8 cellular contexts compared by ENCODE assay signal in the genomic region with DNA sequence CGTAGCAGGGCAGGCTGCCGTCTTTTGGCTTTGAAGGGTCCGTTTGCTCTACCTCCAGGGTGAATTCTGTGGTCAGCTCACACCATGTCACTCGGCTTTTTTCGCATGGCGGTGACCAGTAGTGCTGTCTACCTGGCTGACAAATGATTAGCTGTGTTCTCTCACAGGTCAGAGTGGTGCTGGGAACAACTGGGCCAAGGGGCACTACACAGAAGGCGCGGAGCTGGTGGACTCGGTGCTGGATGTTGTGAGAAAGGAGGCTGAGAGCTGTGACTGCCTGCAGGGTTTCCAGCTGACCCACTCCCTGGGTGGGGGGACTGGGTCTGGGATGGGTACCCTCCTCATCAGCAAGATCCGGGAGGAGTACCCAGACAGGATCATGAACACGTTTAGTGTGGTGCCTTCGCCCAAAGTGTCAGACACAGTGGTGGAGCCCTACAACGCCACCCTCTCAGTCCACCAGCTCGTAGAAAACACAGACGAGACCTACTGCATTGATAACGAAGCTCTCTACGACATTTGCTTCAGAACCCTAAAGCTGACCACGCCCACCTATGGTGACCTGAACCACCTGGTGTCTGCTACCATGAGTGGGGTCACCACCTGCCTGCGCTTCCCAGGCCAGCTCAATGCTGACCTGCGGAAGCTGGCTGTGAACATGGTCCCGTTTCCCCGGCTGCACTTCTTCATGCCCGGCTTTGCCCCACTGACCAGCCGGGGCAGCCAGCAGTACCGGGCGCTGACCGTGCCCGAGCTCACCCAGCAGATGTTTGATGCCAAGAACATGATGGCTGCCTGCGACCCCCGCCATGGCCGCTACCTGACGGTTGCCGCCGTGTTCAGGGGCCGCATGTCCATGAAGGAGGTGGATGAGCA. TPM values are rescaled to one million over a fixed set of nuclear protein-coding genes. Genes with fewer than 3 reads are reported as not detected.
DNase-seq lines count a peak whose midpoint lies in the region; ATAC-seq and TF ChIP-seq lines count a peak whose summit lies in the region.

No MANE protein-coding gene starts in this region.

- TF ChIP-seq EP300 in upper lobe of left lung (IDR thresholded peaks at IDR 0.05), result no peak

- peaks cover 5% of the 10 kb centered on the region for H3K27me3 Mint-ChIP-seq in activated naive CD4-positive, alpha-beta T cell treated with anti-CD3 and anti-CD28 coated beads, Interleukin-2, amount 10 ng/mL, durations not matched to agents 7 days and 5 days

- H3K9me3 ChIP-seq in body of pancreas (no peaks in the 10 kb centered on the region), mesenchymal stem cell (ENCODE audit: control insufficient read depth, low read length) (no peaks in the 10 kb centered on the region), upper lobe of left lung (no peaks in the 10 kb centered on the region)

- H4K91ac ChIP-seq in mesenchymal stem cell (ENCODE audit: low read length), result peak overlapping the region; percentile 54

- peaks cover 23% of the 10 kb centered on the region for H3K36me3 Mint-ChIP-seq in activated naive CD4-positive, alpha-beta T cell treated with anti-CD3 and anti-CD28 coated beads, Interleukin-2, amount 10 ng/mL, durations not matched to agents 7 days and 5 days

- no peak overlapping the region for H2BK120ac ChIP-seq in mesenchymal stem cell (ENCODE audit: low read depth, low read length)

- H2AFZ ChIP-seq in mesenchymal stem cell (ENCODE audit: low read depth, low read length), result no peak overlapping the region

- H4K8ac ChIP-seq in mesenchymal stem cell (ENCODE audit: low read length), result no peak overlapping the region

- no peak overlapping the region for H3K18ac ChIP-seq in mesenchymal stem cell (ENCODE audit: low read depth in 1 of 2, low read length in 2 of 2)

- peak overlapping the region; percentile 72 for H3K4me2 ChIP-seq in mesenchymal stem cell (ENCODE audit: low read length, poor library complexity, severe bottlenecking)

- H3K4me1 ChIP-seq in body of pancreas, result peaks cover 46% of the 10 kb centered on the region
- peaks cover 53% of the 10 kb centered on the region for H3K4me1 ChIP-seq in mesenchymal stem cell (ENCODE audit: control insufficient read depth, insufficient read depth, low read depth, low read length)
- H3K4me1 ChIP-seq in upper lobe of left lung, result peaks cover 24 to 64% (median 36%) of the 10 kb centered on the region in 4 donors

- H3K4me3 ChIP-seq in body of pancreas (peak overlapping the region; percentile 71 to 73), mesenchymal stem cell (ENCODE audit: insufficient read depth in 1 of 2, low read depth in 1 of 2, low read length in 2 of 2) (peak overlapping the region; percentile 39 to 84), upper lobe of left lung (peak overlapping the region; percentile 78 to 95 (median 89))

- H3K27ac ChIP-seq in body of pancreas (peak overlapping the region; percentile 87 to 97 (median 92)), mesenchymal stem cell (ENCODE audit: low read length, poor library complexity, severe bottlenecking) (no peak overlapping the region), upper lobe of left lung (peak overlapping the region; percentile 83 to 99 (median 93))

- H3K14ac ChIP-seq in mesenchymal stem cell (ENCODE audit: low read length in 2 of 2), result no peak overlapping the region

- H3K9ac ChIP-seq in mesenchymal stem cell (ENCODE audit: low read length), result peak overlapping the region; percentile 89

- H3K9me3 Mint-ChIP-seq in activated naive CD4-positive, alpha-beta T cell treated with anti-CD3 and anti-CD28 coated beads, Interleukin-2, amount 10 ng/mL, durations not matched to agents 7 days and 5 days, result no peaks in the 10 kb centered on the region

- WGBS in body of pancreas, 2 donors, result 36 to 70% methylated on average over 8 to 35 of the region's 35 CpGs
- 81% methylated on average over 35 of the region's 35 CpGs for WGBS in mesenchymal stem cell
- WGBS in upper lobe of left lung, 2 donors, result 82 to 86% methylated on average over 27 to 35 of the region's 35 CpGs

- peak overlapping the region in 1 of 2 experiments; percentile 29 for H2BK12ac ChIP-seq in mesenchymal stem cell (ENCODE audit: low read length in 2 of 2)

- no peak overlapping the region for H2AK5ac ChIP-seq in mesenchymal stem cell (ENCODE audit: low read length, severe bottlenecking)

- H3K4me1 Mint-ChIP-seq in activated naive CD4-positive, alpha-beta T cell treated with anti-CD3 and anti-CD28 coated beads, Interleukin-2, amount 10 ng/mL, durations not matched to agents 7 days and 5 days, result peaks cover 35% of the 10 kb centered on the region

- H3K27me3 ChIP-seq in body of pancreas, result no peaks in the 10 kb centered on the region
- peaks cover 0 to 12% of the 10 kb centered on the region in 2 experiments for H3K27me3 ChIP-seq in mesenchymal stem cell (ENCODE audit: control insufficient read depth in 1 of 2, insufficient read depth in 1 of 2, low read length in 2 of 2)
- no peaks in the 10 kb centered on the region for H3K27me3 ChIP-seq in upper lobe of left lung

- ATAC-seq in body of pancreas (no peak), upper lobe of left lung (ENCODE audit: low FRiP score in 2 of 2) (no peak)

- TF ChIP-seq CTCF in body of pancreas (IDR thresholded peaks at IDR 0.05), result no peak
- no peak for TF ChIP-seq CTCF in upper lobe of left lung (IDR thresholded peaks at IDR 0.05)

- no peak for DNase-seq in activated naive CD4-positive, alpha-beta T cell treated with anti-CD3 and anti-CD28 coated beads, Interleukin-2, amount 10 ng/mL, durations not matched to agents 7 days and 5 days
- no peak for DNase-seq in activated naive CD4-positive, alpha-beta T cell treated with anti-CD3 and anti-CD28 coated beads, Interleukin-2, amount 50 U/mL, for 16 hours
- DNase-seq in body of pancreas (peak in 1 of 4 donors; percentile 39), mesenchymal stem cell (no peak), upper lobe of left lung (peak in 1 of 2 donors; percentile 84), NCI-H2227 treated with DMSO at 0.1 percent for 48 hours (lab: John Stamatoyannopoulos, UW) (no peak), NCI-H524 treated with DMSO at 0.1 percent for 48 hours (lab: John Stamatoyannopoulos, UW) (no peak)
- DNase-seq in activated CD4-positive, CD25-positive, alpha-beta regulatory T cell treated with anti-CD3 and anti-CD28 coated beads, Interleukin-2, amount 50 U/mL, for 72 hours, result no peak

- no peak overlapping the region for H2BK15ac ChIP-seq in mesenchymal stem cell (ENCODE audit: low read depth, poor library complexity, severe bottlenecking)

- CTCF ChIA-PET in activated naive CD4-positive, alpha-beta T cell treated with anti-CD3 and anti-CD28 coated beads, Interleukin-2, amount 10 ng/mL, durations not matched to agents 7 days and 5 days (lab: Charles Lee), result interaction anchor here (0.8 kb wide), 1 partner anchor 12 kb away, joined by 4 read pairs; no protein-coding TSS in a partner anchor

- H3K23ac ChIP-seq in mesenchymal stem cell (ENCODE audit: low read length in 2 of 2), result no peak overlapping the region

- intact Hi-C loops in body of pancreas (cut with DNase I), result no loop called here

- TF ChIP-seq POLR2A in body of pancreas (IDR thresholded peaks at IDR 0.05) (peak in 1 of 3 donors; percentile 17), upper lobe of left lung (IDR thresholded peaks at IDR 0.05) (no peak)

- H3K4ac ChIP-seq in mesenchymal stem cell (ENCODE audit: low read depth in 1 of 2, low read length in 2 of 2), result peak overlapping the region in 1 of 2 experiments; percentile 22

- H3K4me3 Mint-ChIP-seq in activated naive CD4-positive, alpha-beta T cell treated with anti-CD3 and anti-CD28 coated beads, Interleukin-2, amount 10 ng/mL, durations not matched to agents 7 days and 5 days, result peak overlapping the region; percentile 85

- peak overlapping the region; percentile 84 for H3K27ac Mint-ChIP-seq in activated naive CD4-positive, alpha-beta T cell treated with anti-CD3 and anti-CD28 coated beads, Interleukin-2, amount 10 ng/mL, durations not matched to agents 7 days and 5 days

- H3K36me3 ChIP-seq in body of pancreas (replicated peaks in 1 of 2; ENCODE audit: insufficient read depth in 1 of 2, low read depth in 2 of 2) (no peaks in the 10 kb centered on the region), mesenchymal stem cell (ENCODE audit: control insufficient read depth in 1 of 2, insufficient read depth in 2 of 2, low read depth in 1 of 2, low read length in 2 of 2) (peaks cover 24 to 27% of the 10 kb centered on the region in 2 experiments), upper lobe of left lung (peaks cover 9 to 23% (median 18%) of the 10 kb centered on the region in 4 donors)

- no peak overlapping the region for H2BK5ac ChIP-seq in mesenchymal stem cell (ENCODE audit: low read depth, low read length, poor library complexity, severe bottlenecking)

- H3K79me1 ChIP-seq in mesenchymal stem cell (replicated peaks; ENCODE audit: low read length, poor library complexity, severe bottlenecking), result peaks cover 10% of the 10 kb centered on the region

RNA-seq across cellular contexts. Expression of a gene that starts 1.5 kb away (rescaled TPM):
- total RNA-seq in body of pancreas, result 100 to 1,000 TPM in 1 of 2 donors, 10 to 100 TPM in 1; 79.1 to 171 TPM
- polyA plus RNA-seq in mesenchymal stem cell (2013, experiment 1 of 2), result 181 TPM
- 181 TPM for polyA plus RNA-seq in mesenchymal stem cell (2013, experiment 2 of 2)
- total RNA-seq in upper lobe of left lung, result 100 to 1,000 TPM; 120 to 539 (median 227) TPM

RNA-seq across cellular contexts. Expression of a gene that starts 8.5 kb away (rescaled TPM):
- not detected for total RNA-seq in body of pancreas
- polyA plus RNA-seq in mesenchymal stem cell (2013, experiment 1 of 2), result not detected
- not detected for polyA plus RNA-seq in mesenchymal stem cell (2013, experiment 2 of 2)
- total RNA-seq in upper lobe of left lung, result under 1 TPM in 1 of 6 donors, not detected in 5; 0.23 TPM

RNA-seq across cellular contexts. Expression of a gene that starts 11.9 kb away (rescaled TPM):
- total RNA-seq in body of pancreas (under 1 TPM in 1 of 2 donors, not detected in 1; 0.33 TPM), upper lobe of left lung (under 1 TPM in 2 of 6 donors, not detected in 4; 0.10 to 0.17 TPM)
- not detected for polyA plus RNA-seq in mesenchymal stem cell (2013, experiment 1 of 2)
- not detected for polyA plus RNA-seq in mesenchymal stem cell (2013, experiment 2 of 2)

RNA-seq across cellular contexts. Expression of a gene that starts 12.6 kb away (rescaled TPM):
- total RNA-seq in body of pancreas (10 to 100 TPM; 31.3 to 34.2 TPM), upper lobe of left lung (10 to 100 TPM; 31.8 to 55.6 (median 49.8) TPM)
- polyA plus RNA-seq in mesenchymal stem cell (2013, experiment 1 of 2), result 30.5 TPM
- 30.5 TPM for polyA plus RNA-seq in mesenchymal stem cell (2013, experiment 2 of 2)

RNA-seq across cellular contexts. Expression of a gene that starts 15.3 kb away (rescaled TPM):
- total RNA-seq in body of pancreas, result under 1 TPM in 1 of 2 donors, not detected in 1; 0.26 TPM
- polyA plus RNA-seq in mesenchymal stem cell (2013, experiment 1 of 2), result not detected
- not detected for polyA plus RNA-seq in mesenchymal stem cell (2013, experiment 2 of 2)
- total RNA-seq in upper lobe of left lung, result under 1 TPM in 3 of 6 donors, not detected in 3; 0.46 to 0.59 (median 0.57) TPM
